In the genomic region with DNA sequence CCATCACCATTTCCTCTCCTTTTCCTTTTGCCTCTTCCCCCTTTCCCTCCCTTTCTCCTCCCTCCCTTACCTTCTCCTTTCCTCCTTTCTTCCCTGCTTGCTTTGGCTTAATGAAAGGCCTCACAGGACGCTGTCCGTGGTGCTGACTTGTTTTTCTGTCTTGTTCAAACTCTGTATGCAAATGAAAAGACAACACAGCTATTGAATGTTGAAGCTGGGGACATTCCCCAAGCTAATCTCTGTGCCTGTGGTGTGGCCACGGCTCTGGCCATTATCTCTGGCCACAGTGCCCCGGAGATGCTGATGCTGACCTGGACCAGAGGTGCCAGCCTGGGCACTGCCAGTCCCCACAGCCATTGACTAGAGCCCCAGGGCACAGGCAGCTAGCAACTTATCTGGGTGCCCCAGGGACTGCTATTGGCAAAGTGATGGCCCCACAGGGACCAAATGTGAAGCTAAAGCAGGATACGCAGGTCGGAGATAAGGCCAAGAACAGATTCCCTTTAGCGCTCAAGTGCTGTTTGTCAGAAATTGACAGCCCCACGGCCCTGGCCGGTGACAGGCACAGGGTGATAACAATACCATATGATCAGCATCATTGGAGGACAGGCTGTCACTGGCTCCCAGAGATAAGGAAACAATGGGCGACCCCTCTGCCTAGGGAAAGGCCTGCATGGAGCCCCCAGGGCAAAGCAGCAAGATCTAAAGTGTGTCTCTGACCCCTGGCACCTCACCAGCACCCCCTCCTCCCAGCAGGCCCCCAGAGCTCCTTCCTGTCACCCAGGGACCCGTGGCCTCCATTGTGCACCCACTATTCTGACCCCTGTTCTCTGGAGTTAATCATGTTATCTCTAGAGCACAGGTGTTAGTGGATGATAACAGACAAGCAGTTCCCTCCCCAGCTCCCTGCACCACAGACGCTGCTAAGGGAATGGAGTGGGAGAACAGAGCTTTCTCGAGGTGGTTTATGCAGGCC, we compare ENCODE assay signal across 8 cellular contexts. TPM values are rescaled to one million over a fixed set of nuclear protein-coding genes. Genes with fewer than 3 reads are reported as not detected.
DNase-seq lines count a peak whose midpoint lies in the region; TF ChIP-seq lines count a peak whose summit lies in the region.

No MANE protein-coding gene starts in this region.

- H2AFZ ChIP-seq in GM23248: no peak overlapping the region

- no peak overlapping the region for H3K4me2 ChIP-seq in GM23248 (ENCODE audit: unreplicated experiment)

- no peaks in the 10 kb centered on the region for H3K4me1 ChIP-seq in GM23248 (ENCODE audit: insufficient read depth)
- H3K4me1 ChIP-seq in iPS DF 6.9 (ENCODE audit: control insufficient read depth, insufficient read depth, low read length): no peaks in the 10 kb centered on the region

- no peak overlapping the region for H3K4me3 Mint-ChIP-seq in activated naive CD4-positive, alpha-beta T cell treated with anti-CD3 and anti-CD28 coated beads, Interleukin-2, amount 10 ng/mL, durations not matched to agents 7 days and 5 days
- H3K4me3 Mint-ChIP-seq in glutamatergic neuron (ENCODE audit: unreplicated experiment): no peak overlapping the region

- H3K4me3 ChIP-seq in GM23248 (no peak overlapping the region), iPS DF 6.9 (ENCODE audit: low read length) (no peak overlapping the region)

- H3K79me2 ChIP-seq in GM23248 (ENCODE audit: insufficient read depth): no peaks in the 10 kb centered on the region

- no peaks in the 10 kb centered on the region for H3K9me2 ChIP-seq in GM23248 (ENCODE audit: insufficient read depth)

- H3K27ac ChIP-seq in GM23248 (no peak overlapping the region), iPS DF 6.9 (ENCODE audit: low read length) (no peak overlapping the region)

- H3K9me3 Mint-ChIP-seq in activated naive CD4-positive, alpha-beta T cell treated with anti-CD3 and anti-CD28 coated beads, Interleukin-2, amount 10 ng/mL, durations not matched to agents 7 days and 5 days: no peaks in the 10 kb centered on the region
- peaks cover 2% of the 10 kb centered on the region for H3K9me3 Mint-ChIP-seq in glutamatergic neuron (ENCODE audit: unreplicated experiment)

- H3K36me3 ChIP-seq in GM23248 (ENCODE audit: low read depth) (no peaks in the 10 kb centered on the region), iPS DF 6.9 (ENCODE audit: control insufficient read depth, insufficient read depth, low read length) (no peaks in the 10 kb centered on the region)

- no peak overlapping the region for H3K27ac Mint-ChIP-seq in activated naive CD4-positive, alpha-beta T cell treated with anti-CD3 and anti-CD28 coated beads, Interleukin-2, amount 10 ng/mL, durations not matched to agents 7 days and 5 days
- H3K27ac Mint-ChIP-seq in glutamatergic neuron (ENCODE audit: unreplicated experiment): no peak overlapping the region

- H3K27me3 Mint-ChIP-seq in activated naive CD4-positive, alpha-beta T cell treated with anti-CD3 and anti-CD28 coated beads, Interleukin-2, amount 10 ng/mL, durations not matched to agents 7 days and 5 days: peaks cover 10% of the 10 kb centered on the region
- H3K27me3 Mint-ChIP-seq in glutamatergic neuron (ENCODE audit: unreplicated experiment): peaks cover 15% of the 10 kb centered on the region

- TF ChIP-seq CTCF in glutamatergic neuron (IDR thresholded peaks at IDR 0.05; ENCODE audit: partially characterized antibody, unreplicated experiment): no peak

- 0 out of 2 replicates have a peak, but pooled peaks cover 3% of the 10 kb centered on the region for H3K27me3 ChIP-seq in GM23248 (replicated peaks; ENCODE audit: insufficient read depth)
- H3K27me3 ChIP-seq in iPS DF 6.9 (ENCODE audit: control insufficient read depth, insufficient read depth, low read length): no peaks in the 10 kb centered on the region

- WGBS in GM23248 (ENCODE audit: low coverage in 1 of 2, low lambda C conversion rate in 2 of 2, missing lambda C conversion rate in 2 of 2), 2 experiments: 21 to 26% methylated on average over 11 to 13 of the region's 13 CpGs
- WGBS in iPS DF 6.9 (ENCODE audit: insufficient coverage, insufficient read length): no CpG with 5 or more reads among the region's 13 CpGs

- H3K4me1 Mint-ChIP-seq in activated naive CD4-positive, alpha-beta T cell treated with anti-CD3 and anti-CD28 coated beads, Interleukin-2, amount 10 ng/mL, durations not matched to agents 7 days and 5 days: no peaks in the 10 kb centered on the region
- H3K4me1 Mint-ChIP-seq in glutamatergic neuron (ENCODE audit: low read depth, unreplicated experiment): no peaks in the 10 kb centered on the region

- no peaks in the 10 kb centered on the region for H3K36me3 Mint-ChIP-seq in activated naive CD4-positive, alpha-beta T cell treated with anti-CD3 and anti-CD28 coated beads, Interleukin-2, amount 10 ng/mL, durations not matched to agents 7 days and 5 days
- no peaks in the 10 kb centered on the region for H3K36me3 Mint-ChIP-seq in glutamatergic neuron (ENCODE audit: unreplicated experiment)

- no peaks in the 10 kb centered on the region for H3K9me3 ChIP-seq in GM23248 (ENCODE audit: low read depth)
- no peaks in the 10 kb centered on the region for H3K9me3 ChIP-seq in iPS DF 6.9 (ENCODE audit: control insufficient read depth, insufficient read depth, low read length)

- H4K20me1 ChIP-seq in GM23248 (ENCODE audit: insufficient read depth): no peaks in the 10 kb centered on the region

- H3F3A ChIP-seq in GM23248 (ENCODE audit: insufficient read depth): no peaks in the 10 kb centered on the region

- CTCF ChIA-PET in activated naive CD4-positive, alpha-beta T cell treated with anti-CD3 and anti-CD28 coated beads, Interleukin-2, amount 10 ng/mL, durations not matched to agents 7 days and 5 days (lab: Charles Lee): interaction anchor here (0.6 to 0.8 kb wide), 2 partner anchors 12 to 60 kb away, joined by 3 read pairs; no protein-coding TSS in a partner anchor

- in situ Hi-C loops in GM23248 (cut with MboI): no loop called here

- no peak overlapping the region for H3K9ac ChIP-seq in GM23248

- DNase-seq in GM23248: peak; percentile 66
- DNase-seq in OCI-M2 (lab: John Stamatoyannopoulos, UW; ENCODE audit: unreplicated experiment): peak; percentile 92
- peak; percentile 79 for DNase-seq in activated naive CD4-positive, alpha-beta T cell treated with anti-CD3 and anti-CD28 coated beads, Interleukin-2, amount 10 ng/mL, durations not matched to agents 7 days and 5 days
- peak; percentile 84 for DNase-seq in iPS DF 6.9 (ENCODE audit: low read depth, low spot score)
- DNase-seq in stimulated activated CD4-positive, alpha-beta T cell treated with anti-CD3 and anti-CD28 coated beads, TNF-alpha, amount 100 ng/mL, for 24 hours (ENCODE audit: low read depth in 3 of 3): peak in 2 of 3 experiments; percentile 8 to 29
- no peak for DNase-seq in epidermal melanocyte (ENCODE audit: insufficient read length, low spot score)
- DNase-seq in NCI-H524 treated with DMSO at 0.1 percent for 48 hours (lab: John Stamatoyannopoulos, UW): no peak
- DNase-seq in glutamatergic neuron: no peak

RNA-seq across cellular contexts. Expression of a gene that starts 31.6 kb away (rescaled TPM):
- not detected in 2 replicates for total RNA-seq in GM23248 (2014; rRNA removed; shearing (Covaris generic))
- polyA plus RNA-seq in GM23248 (2016; fragmentation: Nextera tagmentation; extraction: Ambion mirVana): not detected in 2 replicates
- 0.59 TPM for total RNA-seq in glutamatergic neuron (ENCODE audit: unreplicated experiment)

RNA-seq across cellular contexts. Expression of a gene that starts 55.5 kb away (rescaled TPM):
- 3.0 and 5.1 TPM in 2 replicates for total RNA-seq in GM23248 (2014; rRNA removed; shearing (Covaris generic))
- polyA plus RNA-seq in GM23248 (2016; fragmentation: Nextera tagmentation; extraction: Ambion mirVana): 3.4 and 4.0 TPM in 2 replicates
- 10.1 TPM for total RNA-seq in glutamatergic neuron (ENCODE audit: unreplicated experiment)

Comparison
In these comparisons a context has a peak if more than half of its experiments do, and no peak if none do; other contexts are left out.
1. DNase-seq: peak in GM23248 (single experiment), OCI-M2 (single experiment), activated naive CD4-positive, alpha-beta T cell treated with anti-CD3 and anti-CD28 coated beads, Interleukin-2, amount 10 ng/mL, durations not matched to agents 7 days and 5 days (single experiment), iPS DF 6.9 (single experiment) and stimulated activated CD4-positive, alpha-beta T cell treated with anti-CD3 and anti-CD28 coated beads, TNF-alpha, amount 100 ng/mL, for 24 hours (2 of 3); none in epidermal melanocyte (single experiment), NCI-H524 treated with DMSO at 0.1 percent for 48 hours (single experiment) and glutamatergic neuron (single experiment).